ENCODE assay signal across 8 cellular contexts in the genomic region with DNA sequence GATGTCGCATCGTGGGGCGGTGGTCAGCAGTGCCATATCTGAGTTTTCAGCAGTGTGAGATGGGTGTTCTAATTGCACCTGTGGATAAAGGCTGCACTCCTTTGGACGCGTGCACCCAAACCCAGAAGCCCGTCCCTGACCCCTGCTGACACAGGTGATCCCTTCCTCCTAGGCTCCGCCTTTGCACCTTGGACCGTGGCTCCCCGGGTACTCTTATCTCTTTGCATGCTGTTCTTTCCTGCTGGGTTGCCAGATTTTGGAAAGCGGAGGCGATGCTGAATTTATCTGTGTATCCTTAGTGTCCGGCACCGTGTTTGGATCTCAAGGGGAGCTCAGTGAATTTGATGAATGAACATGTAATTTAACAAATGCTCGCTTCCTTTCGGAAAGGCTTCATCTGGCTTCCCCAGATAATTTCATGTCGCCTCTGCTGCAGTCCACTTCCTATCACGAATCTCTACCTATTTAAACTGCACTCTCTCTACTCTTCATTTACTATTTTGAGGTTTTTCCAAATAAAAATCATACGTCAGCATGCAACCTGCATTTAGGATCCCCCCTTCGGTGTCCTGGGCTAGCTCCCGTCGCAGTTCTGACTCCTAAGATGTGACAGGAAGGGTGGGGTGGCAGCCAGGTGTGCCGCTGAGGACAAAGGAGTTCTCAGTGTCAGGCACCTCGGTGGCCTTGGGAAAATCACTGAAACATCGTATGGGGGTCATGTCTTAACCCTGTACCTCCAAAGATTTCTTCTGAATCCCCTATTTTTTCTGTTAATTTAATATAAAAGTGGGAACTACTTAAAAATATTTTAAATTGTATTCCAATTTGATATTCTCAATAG. TPM values are rescaled to one million over a fixed set of nuclear protein-coding genes. Genes with fewer than 3 reads are reported as not detected.
DNase-seq lines count a peak whose midpoint lies in the region; ATAC-seq and TF ChIP-seq lines count a peak whose summit lies in the region.

No MANE protein-coding gene starts in this region.

- peak overlapping the region; percentile 79 to 88 for H3K4me3 ChIP-seq in duodenal mucosa (ENCODE audit: low read depth in 1 of 2, low read length in 2 of 2)
- H3K4me3 ChIP-seq in mesodermal cell (ENCODE audit: extremely low read depth, insufficient read depth, low read length, poor library complexity, severe bottlenecking): peak overlapping the region; percentile 69
- peak overlapping the region; percentile 67 for H3K4me3 ChIP-seq in upper lobe of right lung

- 9 to 10% methylated on average over 15 to 17 of the region's 24 CpGs for whole genome bisulfite sequencing in mesodermal cell (ENCODE audit: insufficient coverage in 2 of 2), 2 experiments

- intact Hi-C loops in upper lobe of right lung (cut with DNase I): loop anchor here (5.0 kb wide), 1 partner anchor 106 kb away; no protein-coding TSS in a partner anchor

- H3K27me3 ChIP-seq in duodenal mucosa (ENCODE audit: control insufficient read depth in 1 of 2, insufficient read depth in 2 of 2, low read length in 2 of 2) (peaks cover 7 to 9% of the 10 kb centered on the region in 2 donors), upper lobe of right lung (peaks cover 26% of the 10 kb centered on the region)

- peak; percentile 34 for DNase-seq in RPMI8226
- DNase-seq in upper lobe of right lung: peak; percentile 68
- no peak for DNase-seq in SKM-1 treated with dmso at 0.1 percent for 144 hours (lab: John Stamatoyannopoulos, UW; ENCODE audit: unreplicated experiment)
- DNase-seq in NK-92 (lab: John Stamatoyannopoulos, UW; ENCODE audit: unreplicated experiment): no peak

- ATAC-seq in HG02852 (IDR thresholded peaks at IDR 0.05; ENCODE audit: unreplicated experiment) (peak; percentile 14), upper lobe of right lung (peak; percentile 58)

- TF ChIP-seq CTCF in GM12874 (IDR thresholded peaks at IDR 0.05; ENCODE audit: insufficient read depth, low read depth, low read length) (0 out of 2 replicates have a peak, but pooled peaks have one; percentile 1), upper lobe of right lung (IDR thresholded peaks at IDR 0.05) (no peak)

- H3K9me3 ChIP-seq in duodenal mucosa (ENCODE audit: control insufficient read depth in 1 of 2, low read length in 2 of 2): no peaks in the 10 kb centered on the region
- no peaks in the 10 kb centered on the region for H3K9me3 ChIP-seq in mesodermal cell (ENCODE audit: control insufficient read depth, low read length)
- H3K9me3 ChIP-seq in upper lobe of right lung: no peaks in the 10 kb centered on the region

- H3K4me1 ChIP-seq in duodenal mucosa (ENCODE audit: control insufficient read depth in 1 of 2, insufficient read depth in 2 of 2, low read length in 2 of 2) (peaks cover 17 to 32% of the 10 kb centered on the region in 2 donors), mesodermal cell (ENCODE audit: control insufficient read depth, insufficient read depth, low read length, poor library complexity, severe bottlenecking) (no peaks in the 10 kb centered on the region), upper lobe of right lung (no peaks in the 10 kb centered on the region)

- H3K9ac ChIP-seq in duodenal mucosa (ENCODE audit: low read depth in 1 of 2, low read length in 2 of 2): peak overlapping the region; percentile 75 to 84

- H3K36me3 ChIP-seq in duodenal mucosa (ENCODE audit: control insufficient read depth in 1 of 2, insufficient read depth in 2 of 2, low read length in 2 of 2) (no peaks in the 10 kb centered on the region), mesodermal cell (ENCODE audit: control insufficient read depth, insufficient read depth, low read length) (peaks cover 5% of the 10 kb centered on the region), upper lobe of right lung (no peaks in the 10 kb centered on the region)

- H3K27ac ChIP-seq in duodenal mucosa (ENCODE audit: low read depth, low read length): peak overlapping the region; percentile 96
- H3K27ac ChIP-seq in mesodermal cell (ENCODE audit: low read depth, low read length, severe bottlenecking): no peak overlapping the region
- H3K27ac ChIP-seq in upper lobe of right lung: peak overlapping the region; percentile 84

RNA-seq across cellular contexts. Expression of a gene that starts 0.8 kb away (rescaled TPM):
- polyA plus RNA-seq in mesodermal cell (2013, experiment 1 of 2): 42.7 TPM
- 49.7 TPM for polyA plus RNA-seq in mesodermal cell (2013, experiment 2 of 2)
- 33.2 TPM for total RNA-seq in upper lobe of right lung

RNA-seq across cellular contexts. Expression of a gene that starts 53.8 kb away (rescaled TPM):
- polyA plus RNA-seq in mesodermal cell (2013, experiment 1 of 2): 0.41 TPM
- 0.25 TPM for polyA plus RNA-seq in mesodermal cell (2013, experiment 2 of 2)
- 27.2 TPM for total RNA-seq in upper lobe of right lung

Comparison
In these comparisons a context has a peak if more than half of its experiments do, and no peak if none do; other contexts are left out.
1. DNase-seq: peak in RPMI8226 (single experiment) and upper lobe of right lung (single experiment); none in SKM-1 treated with dmso at 0.1 percent for 144 hours (single experiment) and NK-92 (single experiment).
2. Peak in every context shown above with its lines, with median percentiles within 50 percentile points of each other: H3K4me3 ChIP-seq.